ENCODE assay signal across 25 cellular contexts in genomic region chr21:28240586-28240985, GRCh38.
"Had no signal": no experiment of that assay in that cellular context is flagged by ENCODE, and none has a peak within 500 bp of the region (broad histone marks: within the 10 kb centered on the region; RNA-seq: fewer than 3 reads in every experiment).

No MANE protein-coding gene starts in this region.

- H3K27ac Mint-ChIP-seq: activated CD4-positive, alpha-beta memory T cell treated with anti-CD3 and anti-CD28 coated beads, Interleukin-2, amount 10 ng/mL, durations not matched to agents 7 days and 5 days; activated CD8-positive, alpha-beta memory T cell treated with anti-CD3 and anti-CD28 coated beads, Interleukin-2, amount 10 ng/mL, durations not matched to agents 7 days and 5 days; activated naive CD8-positive, alpha-beta T cell treated with anti-CD3 and anti-CD28 coated beads, Interleukin-2, amount 10 ng/mL, durations not matched to agents 7 days and 5 days; activated T-helper 17 cell treated with anti-CD3 and anti-CD28 coated beads, Interleukin-2, amount 50 U/mL, for 72 hours; natural killer cell treated with Interleukin-12 subunit alpha and Interleukin-12 subunit beta and Interleukin-15 and Interleukin-18, amount 100 ng/mL, for 72 hours; T-helper 2 cell treated with Interferon-gamma antibody and Interleukin-4, amounts not matched to agents 5 μg/mL and 100 μg/mL, for 36 hours; WTC11 had no signal

- H3K9me3 Mint-ChIP-seq: activated CD4-positive, alpha-beta memory T cell treated with anti-CD3 and anti-CD28 coated beads, Interleukin-2, amount 10 ng/mL, durations not matched to agents 7 days and 5 days; activated naive CD8-positive, alpha-beta T cell treated with anti-CD3 and anti-CD28 coated beads, Interleukin-2, amount 10 ng/mL, durations not matched to agents 7 days and 5 days; activated T-helper 17 cell treated with anti-CD3 and anti-CD28 coated beads, Interleukin-2, amount 50 U/mL, for 72 hours; T-helper 2 cell treated with Interferon-gamma antibody and Interleukin-4, amounts not matched to agents 5 μg/mL and 100 μg/mL, for 36 hours; WTC11 had no signal

- H3K4me3 Mint-ChIP-seq: activated CD4-positive, alpha-beta memory T cell treated with anti-CD3 and anti-CD28 coated beads, Interleukin-2, amount 10 ng/mL, durations not matched to agents 7 days and 5 days; activated CD8-positive, alpha-beta memory T cell treated with anti-CD3 and anti-CD28 coated beads, Interleukin-2, amount 10 ng/mL, durations not matched to agents 7 days and 5 days; activated naive CD8-positive, alpha-beta T cell treated with anti-CD3 and anti-CD28 coated beads, Interleukin-2, amount 10 ng/mL, durations not matched to agents 7 days and 5 days; activated T-helper 17 cell treated with anti-CD3 and anti-CD28 coated beads, Interleukin-2, amount 50 U/mL, for 72 hours; natural killer cell treated with Interleukin-12 subunit alpha and Interleukin-12 subunit beta and Interleukin-15 and Interleukin-18, amount 100 ng/mL, for 72 hours; T-helper 2 cell treated with Interferon-gamma antibody and Interleukin-4, amounts not matched to agents 5 μg/mL and 100 μg/mL, for 36 hours; WTC11 had no signal

- H3K27me3 Mint-ChIP-seq: activated CD4-positive, alpha-beta memory T cell treated with anti-CD3 and anti-CD28 coated beads, Interleukin-2, amount 10 ng/mL, durations not matched to agents 7 days and 5 days; activated CD8-positive, alpha-beta memory T cell treated with anti-CD3 and anti-CD28 coated beads, Interleukin-2, amount 10 ng/mL, durations not matched to agents 7 days and 5 days; activated naive CD8-positive, alpha-beta T cell treated with anti-CD3 and anti-CD28 coated beads, Interleukin-2, amount 10 ng/mL, durations not matched to agents 7 days and 5 days; activated T-helper 17 cell treated with anti-CD3 and anti-CD28 coated beads, Interleukin-2, amount 50 U/mL, for 72 hours; natural killer cell treated with Interleukin-12 subunit alpha and Interleukin-12 subunit beta and Interleukin-15 and Interleukin-18, amount 100 ng/mL, for 72 hours had no signal

- H3K4me1 Mint-ChIP-seq: activated CD4-positive, alpha-beta memory T cell treated with anti-CD3 and anti-CD28 coated beads, Interleukin-2, amount 10 ng/mL, durations not matched to agents 7 days and 5 days; activated CD8-positive, alpha-beta memory T cell treated with anti-CD3 and anti-CD28 coated beads, Interleukin-2, amount 10 ng/mL, durations not matched to agents 7 days and 5 days; activated naive CD8-positive, alpha-beta T cell treated with anti-CD3 and anti-CD28 coated beads, Interleukin-2, amount 10 ng/mL, durations not matched to agents 7 days and 5 days; activated T-helper 17 cell treated with anti-CD3 and anti-CD28 coated beads, Interleukin-2, amount 50 U/mL, for 72 hours; WTC11 had no signal

- H3K36me3 ChIP-seq: tibial artery had no signal

- H3K27me3 ChIP-seq: body of pancreas, tibial artery had no signal

- DNase-seq: activated CD4-positive, alpha-beta memory T cell treated with anti-CD3 and anti-CD28 coated beads, Interleukin-2, amount 10 ng/mL, durations not matched to agents 7 days and 5 days; activated CD4-positive, alpha-beta T cell treated with anti-CD3 and anti-CD28 coated beads for 48 hours; activated CD8-positive, alpha-beta memory T cell treated with anti-CD3 and anti-CD28 coated beads, Interleukin-2, amount 10 ng/mL, durations not matched to agents 7 days and 5 days; activated naive CD4-positive, alpha-beta T cell treated with Interleukin-2 at 50 U/mL for 16 hours; activated naive CD8-positive, alpha-beta T cell treated with anti-CD3 and anti-CD28 coated beads, Interleukin-2, amount 10 ng/mL, durations not matched to agents 7 days and 5 days; activated T-cell treated with anti-CD3 and anti-CD28 coated beads, Interleukin-2, amount 50 U/mL, for 1 hour; body of pancreas; central memory CD4-positive, alpha-beta T cell; foreskin melanocyte; glutamatergic neuron; hypothalamus; posterior cingulate gyrus; stimulated activated CD4-positive, alpha-beta T cell treated with anti-CD3 and anti-CD28 coated beads, Interleukin-1b, Interleukin-23, amount 100 ng/mL, for 48 hours; stimulated activated CD8-positive, alpha-beta memory T cell treated with anti-CD3 and anti-CD28 coated beads, Interleukin-4, amount 100 ng/mL, for 48 hours; stimulated activated naive CD4-positive, alpha-beta T cell treated with Interleukin-2 at 50 U/mL for 16 hours; substantia nigra; tibial artery had no signal

- H3K36me3 Mint-ChIP-seq: activated CD8-positive, alpha-beta memory T cell treated with anti-CD3 and anti-CD28 coated beads, Interleukin-2, amount 10 ng/mL, durations not matched to agents 7 days and 5 days; activated naive CD8-positive, alpha-beta T cell treated with anti-CD3 and anti-CD28 coated beads, Interleukin-2, amount 10 ng/mL, durations not matched to agents 7 days and 5 days; natural killer cell treated with Interleukin-12 subunit alpha and Interleukin-12 subunit beta and Interleukin-15 and Interleukin-18, amount 100 ng/mL, for 72 hours; WTC11 had no signal

- H3K27ac ChIP-seq: body of pancreas, coronary artery, tibial artery had no signal

- H3K4me3 ChIP-seq: body of pancreas, coronary artery, lung, tibial artery had no signal

- ATAC-seq: activated CD8-positive, alpha-beta memory T cell treated with anti-CD3 and anti-CD28 coated beads, Interleukin-2, amount 10 ng/mL, durations not matched to agents 7 days and 5 days; activated T-helper 17 cell treated with anti-CD3 and anti-CD28 coated beads, Interleukin-2, amount 50 U/mL, for 72 hours; body of pancreas; esophagus mucosa; left lobe of liver; natural killer cell treated with Interleukin-12 subunit alpha and Interleukin-12 subunit beta and Interleukin-15 and Interleukin-18, amount 100 ng/mL, for 72 hours; WTC11 had no signal
